In genomic region chr17:916315-916714, GRCh38 we compare ENCODE assay signal across 14 cellular contexts.
A peak's percentile ranks its signal among the peaks of the same experiment; 100 is the strongest.
DNase-seq lines count a peak whose midpoint lies in the region; ATAC-seq and TF ChIP-seq lines count a peak whose summit lies in the region.
"Had no signal": no experiment of that assay in that cellular context is flagged by ENCODE, and none has a peak within 500 bp of the region (broad histone marks: within the 10 kb centered on the region; RNA-seq: fewer than 3 reads in every experiment).

No MANE protein-coding gene starts in this region.

- peaks cover 71% of the 10 kb centered on the region for H3K79me2 ChIP-seq in neural progenitor cell (ENCODE audit: low read depth)

- no peak overlapping the region for H3K4me3 Mint-ChIP-seq in neural progenitor cell
- H3K4me3 Mint-ChIP-seq: activated B cell treated with CpG ODN at 0.5 μM for 24 hours; activated naive CD8-positive, alpha-beta T cell treated with anti-CD3 and anti-CD28 coated beads, Interleukin-2, amount 50 U/mL, for 24 hours had no signal

- H3K36me3 ChIP-seq in left ventricle myocardium inferior (no peaks in the 10 kb centered on the region), esophagus (ENCODE audit: control insufficient read depth in 2 of 2, insufficient read depth in 2 of 2, low read length in 1 of 2) (no peaks in the 10 kb centered on the region), neural progenitor cell (no peaks in the 10 kb centered on the region), vagina (no peaks in the 10 kb centered on the region)

- H3K36me3 Mint-ChIP-seq in neural progenitor cell = peaks cover 60% of the 10 kb centered on the region

- H2AFZ ChIP-seq in neural progenitor cell (replicated peaks) = no peak overlapping the region

- TF ChIP-seq CTCF in left ventricle myocardium inferior (IDR thresholded peaks at IDR 0.05; ENCODE audit: borderline replicate concordance) (no peak), neural progenitor cell (IDR thresholded peaks at IDR 0.05) (peak; percentile 10), vagina (IDR thresholded peaks at IDR 0.05) (no peak)

- no peak overlapping the region for H3K9ac ChIP-seq in neural progenitor cell

- peak overlapping the region; percentile 52 for H3K4me2 ChIP-seq in neural progenitor cell

- no peak for DNase-seq in left ventricle myocardium inferior
- no peak for DNase-seq in cardiac septum (ENCODE audit: low spot score)
- no peak for DNase-seq in neural progenitor cell (ENCODE audit: low spot score)
- no peak for DNase-seq in vagina (ENCODE audit: extremely low spot score in 2 of 2)
- no peak for DNase-seq in NCI-H2196 (lab: John Stamatoyannopoulos, UW; ENCODE audit: unreplicated experiment)
- no peak for DNase-seq in NCI-H1417 treated with DMSO at 0.1 percent for 48 hours (lab: John Stamatoyannopoulos, UW)
- DNase-seq: ACHN; activated B cell treated with CpG ODN at 0.5 μM for 24 hours; activated naive CD8-positive, alpha-beta T cell treated with anti-CD3 and anti-CD28 coated beads, Interleukin-2, amount 50 U/mL, for 24 hours; effector CD4-positive, alpha-beta T cell; NCI-H526 treated with DMSO at 0.1 percent for 48 hours had no signal

- peaks cover 17% of the 10 kb centered on the region for H3K27me3 Mint-ChIP-seq in neural progenitor cell (ENCODE audit: insufficient read depth, low read depth)

- intact Hi-C loops in left ventricle myocardium inferior (cut with micrococcal nuclease) = loop anchor here (10.0 kb wide), 1 partner anchor 72 kb away; no protein-coding TSS in a partner anchor
- intact Hi-C loops in cardiac septum (cut with DNase I) = loop anchor here (5.0 to 10.0 kb wide), 3 partner anchors 34 to 69 kb away; partner anchors contain the start of gene NXN
- intact Hi-C loops in vagina (cut with DNase I) = no loop called here

- H3F3A ChIP-seq in neural progenitor cell (ENCODE audit: low read depth) = peaks cover 25% of the 10 kb centered on the region

- no peaks in the 10 kb centered on the region for H4K20me1 ChIP-seq in neural progenitor cell (ENCODE audit: low read depth)

- WGBS in esophagus, 2 donors = 71 to 76% methylated on average over 7 of the region's 7 CpGs

- H3K27ac Mint-ChIP-seq in neural progenitor cell = no peak overlapping the region
- H3K27ac Mint-ChIP-seq: activated B cell treated with CpG ODN at 0.5 μM for 24 hours; activated naive CD8-positive, alpha-beta T cell treated with anti-CD3 and anti-CD28 coated beads, Interleukin-2, amount 50 U/mL, for 24 hours had no signal

- H3K9me3 ChIP-seq in left ventricle myocardium inferior (replicated peaks) (no peaks in the 10 kb centered on the region), esophagus (ENCODE audit: control insufficient read depth in 2 of 2, insufficient read depth in 1 of 2, low read depth in 1 of 2, low read length in 1 of 2) (no peaks in the 10 kb centered on the region), neural progenitor cell (ENCODE audit: low read depth) (no peaks in the 10 kb centered on the region), vagina (no peaks in the 10 kb centered on the region)
- H3K9me3 ChIP-seq: mucosa of descending colon had no signal

- no peaks in the 10 kb centered on the region for H3K27me3 ChIP-seq in left ventricle myocardium inferior (ENCODE audit: low read depth)
- no peaks in the 10 kb centered on the region for H3K27me3 ChIP-seq in esophagus (ENCODE audit: control insufficient read depth in 1 of 2, insufficient read depth in 2 of 2, low read length in 2 of 2)
- H3K27me3 ChIP-seq in neural progenitor cell = no peaks in the 10 kb centered on the region
- H3K27me3 ChIP-seq in vagina = no peaks in the 10 kb centered on the region

- H3K27ac ChIP-seq in left ventricle myocardium inferior (replicated peaks) (peak overlapping the region; percentile 84), esophagus (ENCODE audit: low read depth in 2 of 2, low read length in 1 of 2) (peak overlapping the region; percentile 36 to 91), neural progenitor cell (peak overlapping the region; percentile 96), vagina (peak overlapping the region; percentile 83)

- H3K9me3 Mint-ChIP-seq in neural progenitor cell = peaks cover 50% of the 10 kb centered on the region
- H3K9me3 Mint-ChIP-seq: activated B cell treated with CpG ODN at 0.5 μM for 24 hours; activated naive CD8-positive, alpha-beta T cell treated with anti-CD3 and anti-CD28 coated beads, Interleukin-2, amount 50 U/mL, for 24 hours had no signal

- peak overlapping the region; percentile 32 for H3K4me3 ChIP-seq in left ventricle myocardium inferior
- no peak overlapping the region for H3K4me3 ChIP-seq in esophagus (ENCODE audit: low read depth in 1 of 2, low read length in 2 of 2)
- no peak overlapping the region for H3K4me3 ChIP-seq in neural progenitor cell
- H3K4me3 ChIP-seq in vagina = no peak overlapping the region
- H3K4me3 ChIP-seq: mucosa of descending colon had no signal

- H3K4me1 ChIP-seq in left ventricle myocardium inferior = peaks cover 31% of the 10 kb centered on the region
- H3K4me1 ChIP-seq in esophagus (ENCODE audit: control insufficient read depth in 2 of 2, insufficient read depth in 2 of 2, low read length in 1 of 2) = peaks cover 4 to 7% of the 10 kb centered on the region in 2 donors
- H3K4me1 ChIP-seq in neural progenitor cell = peaks cover 26% of the 10 kb centered on the region
- peaks cover 74% of the 10 kb centered on the region for H3K4me1 ChIP-seq in vagina

- H3K4me1 Mint-ChIP-seq in neural progenitor cell = peaks cover 18% of the 10 kb centered on the region
- H3K4me1 Mint-ChIP-seq: activated B cell treated with CpG ODN at 0.5 μM for 24 hours; activated naive CD8-positive, alpha-beta T cell treated with anti-CD3 and anti-CD28 coated beads, Interleukin-2, amount 50 U/mL, for 24 hours had no signal

- no peak for TF ChIP-seq POLR2A in vagina (IDR thresholded peaks at IDR 0.05)

- no peak for ATAC-seq in HG02571 (IDR thresholded peaks at IDR 0.05; ENCODE audit: unreplicated experiment)
- ATAC-seq: activated naive CD8-positive, alpha-beta T cell treated with anti-CD3 and anti-CD28 coated beads, Interleukin-2, amount 50 U/mL, for 24 hours; mucosa of descending colon had no signal
